25 cellular contexts compared by ENCODE assay signal in the genomic region with DNA sequence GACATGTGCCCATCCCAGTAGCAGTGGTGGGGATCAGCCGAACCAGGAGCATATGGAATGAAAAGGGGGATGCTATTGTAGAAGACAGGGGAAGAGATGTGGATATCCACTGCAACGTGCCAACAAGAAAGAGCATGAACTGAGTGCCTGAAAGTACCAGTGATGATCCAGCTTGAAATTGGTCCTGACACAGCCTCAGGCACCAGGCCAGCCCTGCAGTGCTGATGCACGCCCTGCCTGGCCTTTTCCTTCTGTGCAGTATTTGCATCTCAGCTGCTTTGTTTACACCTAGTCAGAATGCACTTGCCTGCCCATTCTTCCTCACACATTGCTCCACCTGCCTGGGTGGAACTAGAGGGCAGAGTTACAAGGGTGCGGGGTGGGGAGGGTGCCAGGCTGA. TPM values are rescaled to one million over a fixed set of nuclear protein-coding genes. Genes with fewer than 3 reads are reported as not detected.
A peak's percentile ranks its signal among the peaks of the same experiment; 100 is the strongest.
DNase-seq lines count a peak whose midpoint lies in the region; ATAC-seq and TF ChIP-seq lines count a peak whose summit lies in the region.
"Had no signal": no experiment of that assay in that cellular context is flagged by ENCODE, and none has a peak within 500 bp of the region (broad histone marks: within the 10 kb centered on the region; RNA-seq: fewer than 3 reads in every experiment).

No MANE protein-coding gene starts in this region.

- H3K18ac ChIP-seq in IMR-90 (ENCODE audit: low read depth, low read length) = no peak overlapping the region

- peak overlapping the region; percentile 48 for H2AK9ac ChIP-seq in IMR-90 (replicated peaks; ENCODE audit: low read depth, low read length, poor library complexity)

- no peak overlapping the region for H2AFZ ChIP-seq in IMR-90 (replicated peaks; ENCODE audit: low read length, poor library complexity)

- peaks cover 3% of the 10 kb centered on the region for H3K36me3 ChIP-seq in IMR-90 (ENCODE audit: control insufficient read depth, insufficient read depth, low read length)
- H3K36me3 ChIP-seq in A673 (ENCODE audit: insufficient read depth, low read length, poor library complexity, severe bottlenecking) = no peaks in the 10 kb centered on the region
- H3K36me3 ChIP-seq: vagina had no signal

- H3K4me3 ChIP-seq in IMR-90 (ENCODE audit: insufficient read depth, low read depth, low read length) = no peak overlapping the region
- H3K4me3 ChIP-seq in A673 (ENCODE audit: low read depth, low read length, poor library complexity, severe bottlenecking) = no peak overlapping the region
- H3K4me3 ChIP-seq: skin epidermis, vagina had no signal

- no peaks in the 10 kb centered on the region for H3K27me3 ChIP-seq in IMR-90 (ENCODE audit: control insufficient read depth, insufficient read depth, low read length)
- H3K27me3 ChIP-seq in A673 (replicated peaks; ENCODE audit: insufficient read depth, low read depth, low read length, poor library complexity) = no peaks in the 10 kb centered on the region
- H3K27me3 ChIP-seq: vagina had no signal

- H3K79me1 ChIP-seq in IMR-90 (ENCODE audit: low read depth in 1 of 2, low read length in 2 of 2) = peaks cover 0 to 10% of the 10 kb centered on the region in 2 experiments; a peak in 2 of 4 replicates

- no peak overlapping the region for H4K5ac ChIP-seq in IMR-90 (ENCODE audit: low read depth, low read length)

- no peak overlapping the region for H3K14ac ChIP-seq in IMR-90 (replicated peaks; ENCODE audit: low read depth, low read length)

- TF ChIP-seq CTCF in IMR-90 (conservative IDR thresholded peaks at IDR 0.05; ENCODE audit: low read depth, low read length) = no peak
- no peak for TF ChIP-seq CTCF in A673 (conservative IDR thresholded peaks at IDR 0.05; ENCODE audit: low read depth, low read length)

- no peaks in the 10 kb centered on the region for H3K9me3 ChIP-seq in IMR-90 (ENCODE audit: control insufficient read depth, insufficient read depth, low read length)
- no peaks in the 10 kb centered on the region for H3K9me3 ChIP-seq in A673 (ENCODE audit: low read depth, low read length, poor library complexity, severe bottlenecking)
- H3K9me3 ChIP-seq: vagina had no signal

- H3K4me2 ChIP-seq in IMR-90 (ENCODE audit: low read depth, low read length) = no peak overlapping the region

- dilution Hi-C loops in IMR-90 (cut with HindIII; ENCODE audit: low sequenced_read_pairs, unreplicated experiment) = no loop called here

- H2BK15ac ChIP-seq in IMR-90 (ENCODE audit: low read depth, low read length) = no peak overlapping the region

- H4K8ac ChIP-seq in IMR-90 (ENCODE audit: low read depth in 2 of 2, low read length in 2 of 2) = no peak overlapping the region

- H3K4me1 ChIP-seq in IMR-90 (ENCODE audit: control insufficient read depth, insufficient read depth, low read length) (peaks cover 8% of the 10 kb centered on the region), A673 (ENCODE audit: insufficient read depth, low read length, poor library complexity, severe bottlenecking) (peaks cover 11% of the 10 kb centered on the region)

- no peak overlapping the region for H2AK5ac ChIP-seq in IMR-90 (ENCODE audit: low read depth, low read length)

- H4K20me1 ChIP-seq in IMR-90 (ENCODE audit: insufficient read depth, low read length) = peaks cover 7% of the 10 kb centered on the region; the same call in 1 of the 2 replicates

- H3K23ac ChIP-seq in IMR-90 (ENCODE audit: low read depth, low read length) = no peak overlapping the region

- no peak for TF ChIP-seq POLR2A in IMR-90 (IDR thresholded peaks at IDR 0.05; ENCODE audit: low read depth, low read length)

- no peak overlapping the region for H3K9ac ChIP-seq in IMR-90 (ENCODE audit: low read depth, low read length)

- TF ChIP-seq RAD21 in IMR-90 (IDR thresholded peaks at IDR 0.05; ENCODE audit: low read length) = no peak

- H3K27ac ChIP-seq in IMR-90 (ENCODE audit: insufficient read depth, low read length) (no peak overlapping the region), A673 (ENCODE audit: low read depth, low read length, poor library complexity, severe bottlenecking) (no peak overlapping the region)
- H3K27ac ChIP-seq: skin epidermis, vagina had no signal

- no peak overlapping the region for H2BK20ac ChIP-seq in IMR-90 (ENCODE audit: low read depth, low read length)

- POLR2A ChIA-PET in IMR-90 (lab: Charles Lee; ENCODE audit: unreplicated experiment) (no interaction called here), A673 (lab: Charles Lee; ENCODE audit: low non-redundant PET) (no interaction called here)

- intact Hi-C loops in IMR-90 (cut with micrococcal nuclease) = no loop called here
- intact Hi-C loops in A673 (cut with micrococcal nuclease; ENCODE audit: unreplicated experiment) = no loop called here

- ATAC-seq in IMR-90 (ENCODE audit: low read depth) = no peak
- no peak for ATAC-seq in activated CD4-positive, CD25-positive, alpha-beta regulatory T cell treated with anti-CD3 and anti-CD28 coated beads, Interleukin-2, amount 50 U/mL, for 24 hours
- ATAC-seq in HG03159 (IDR thresholded peaks at IDR 0.05; ENCODE audit: unreplicated experiment) = no peak
- ATAC-seq: activated CD8-positive, alpha-beta T cell treated with anti-CD3 and anti-CD28 coated beads, Interleukin-2, amount 10 ng/mL, durations not matched to agents 7 days and 5 days; left cardiac atrium; stimulated activated memory B cell treated with anti-CD40 and anti-IgM and Interleukin-4, amounts not matched to agents 10 μg/mL and 1 μg/mL and 100 μg/mL, for 72 hours had no signal

- H2BK120ac ChIP-seq in IMR-90 (ENCODE audit: low read depth, low read length) = no peak overlapping the region

- H4K91ac ChIP-seq in IMR-90 (ENCODE audit: insufficient read depth, low read depth, low read length) = no peak overlapping the region

- DNase-seq in COR-L47 (lab: John Stamatoyannopoulos, UW) (peak; percentile 71), IMR-90 (no peak), NCI-H69 (lab: John Stamatoyannopoulos, UW) (peak; percentile 79), cerebellum (ENCODE audit: low spot score) (peak; percentile 48), dermis blood vessel endothelial cell (no peak), A673 (ENCODE audit: low spot score) (no peak)
- DNase-seq: activated CD4-positive, CD25-positive, alpha-beta regulatory T cell treated with anti-CD3 and anti-CD28 coated beads, Interleukin-2, amount 50 U/mL, for 72 hours; activated CD8-positive, alpha-beta T cell treated with anti-CD3 and anti-CD28 coated beads, Interleukin-2, amount 10 ng/mL, durations not matched to agents 7 days and 5 days; activated gamma-delta T cell treated with Interleukin-2 at 50 U/mL for 16 hours; activated T-cell treated with anti-CD3 and anti-CD28 coated beads, Interleukin-2, amount 50 U/mL, for 1 hour; cortex of kidney; head of caudate nucleus; left cardiac atrium; mesenchymal stem cell; naive B cell; NCI-H1105; occipital lobe; OCI-M1; Right ventricle myocardium superior had no signal

- no peak overlapping the region for H3K56ac ChIP-seq in IMR-90 (ENCODE audit: extremely low read depth, insufficient read depth, low read length)

- H3K4ac ChIP-seq in IMR-90 (ENCODE audit: low read depth, low read length) = no peak overlapping the region

- CTCF ChIA-PET in IMR-90 (lab: Yijun Ruan, JAX) = no interaction called here
- CTCF ChIA-PET in A673 (lab: Charles Lee) = no interaction called here

- H2BK5ac ChIP-seq in IMR-90 (ENCODE audit: low read depth, low read length, poor library complexity, severe bottlenecking) = no peak overlapping the region

- in situ Hi-C loops in IMR-90 (cut with MboI; ENCODE audit: low sequenced_read_pairs) = no loop called here

- 100% methylated on average over 2 of the region's 4 CpGs; no CpG with 5 or more reads in 1 of the 2 experiments for WGBS in IMR-90 (ENCODE audit: extremely low coverage in 2 of 2, insufficient read length in 1 of 2), 2 experiments

- peaks cover 15% of the 10 kb centered on the region for H3K9me1 ChIP-seq in IMR-90 (ENCODE audit: insufficient read depth, low read length)

- BruUV-seq in IMR-90 (replicated peaks; lab: Mats Ljungman, UMichigan) (no TSS peak), A673 (replicated peaks; lab: Mats Ljungman, UMichigan) (no TSS peak)

TF ChIP-seq in IMR-90, 13 proteins besides CTCF, POLR2A, EP300 and RAD21:
- TF ChIP-seq CHD1 (IDR thresholded peaks at IDR 0.05; ENCODE audit: low read depth, low read length) (no peak), MAZ (IDR thresholded peaks at IDR 0.05; ENCODE audit: borderline replicate concordance, low read depth, low read length) (no peak)

RNA-seq across cellular contexts. Expression of a gene that starts 50.3 kb away (rescaled TPM):
- not detected in 2 replicates for total RNA-seq in IMR-90 (2012; rRNA removed)
- polyA plus RNA-seq in IMR-90 (2012; rRNA removed) = 0.23 and 0.29 TPM in 2 replicates
- polyA plus RNA-seq in IMR-90 (2012; cell fraction: cytosol; rRNA removed) = 0.06 and 0.30 TPM in 2 replicates
- polyA plus RNA-seq in IMR-90 (2012; cell fraction: nucleus; rRNA removed; ENCODE audit: low replicate concordance) = 2.3 and 5.2 TPM in 2 replicates
- total RNA-seq in cerebellum = 0.91 TPM
- total RNA-seq in dermis blood vessel endothelial cell = not detected in 2 replicates
- 25.1 and 28.1 TPM in 2 replicates for total RNA-seq in A673 (2021)
- total RNA-seq: Right ventricle myocardium superior had no signal
- polyA plus RNA-seq: AG04450 had no signal

Comparison
In these comparisons a context has a peak if more than half of its experiments do, and no peak if none do; other contexts are left out.
1. DNase-seq: peak in COR-L47 (single experiment), NCI-H69 (single experiment) and cerebellum (single experiment); none in IMR-90 (single experiment), dermis blood vessel endothelial cell (single experiment) and A673 (single experiment).
2. RNA of a gene that starts 50.3 kb away (total RNA-seq): 25.1 to 28.1 TPM in A673; 0.91 TPM in cerebellum (single experiment), not detected in IMR-90 and not detected in dermis blood vessel endothelial cell; every median in the first group is over 10 times any median in the second.